ENCODE assay signal across 16 cellular contexts in the genomic region with DNA sequence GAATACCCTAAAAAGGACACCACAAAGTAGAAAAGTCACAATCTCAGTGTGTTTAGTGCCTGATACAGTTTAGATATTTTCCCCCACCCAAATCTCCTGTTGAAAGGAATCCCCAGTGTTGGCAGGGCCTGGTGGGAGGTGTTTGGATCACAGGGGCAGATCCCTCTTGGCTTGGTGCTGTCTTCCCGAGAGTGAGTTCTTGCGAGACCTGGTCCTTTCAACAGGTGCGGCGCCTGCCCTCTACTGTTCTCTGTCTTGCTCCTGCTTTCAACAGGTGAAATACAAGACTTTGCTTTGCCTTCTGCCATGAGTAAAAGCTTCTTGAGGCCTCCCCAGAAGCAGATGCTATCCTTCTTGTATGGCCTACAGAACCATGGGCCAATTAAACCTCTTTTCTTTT.
DNase-seq lines count a peak whose midpoint lies in the region; ATAC-seq, FAIRE-seq and TF ChIP-seq lines count a peak whose summit lies in the region.
"Had no signal": no experiment of that assay in that cellular context is flagged by ENCODE, and none has a peak within 500 bp of the region (broad histone marks: within the 10 kb centered on the region; RNA-seq: fewer than 3 reads in every experiment).

No MANE protein-coding gene starts in this region.

- H4K5ac ChIP-seq in H1 (ENCODE audit: insufficient read length, low read depth, low read length): no peak overlapping the region

- no peak overlapping the region for H2AFZ ChIP-seq in HepG2 (ENCODE audit: low read length)
- no peak overlapping the region; the same call in 1 of the 2 replicates for H2AFZ ChIP-seq in H1 (ENCODE audit: low read length)
- H2AFZ ChIP-seq in mesenchymal stem cell (ENCODE audit: low read depth, low read length): peak overlapping the region; percentile 51

- no peaks in the 10 kb centered on the region for H3K27me3 ChIP-seq in HepG2 (ENCODE audit: control insufficient read depth in 1 of 2, insufficient read depth in 2 of 2, low read length in 2 of 2)
- no peaks in the 10 kb centered on the region for H3K27me3 ChIP-seq in right lobe of liver
- no peaks in the 10 kb centered on the region for H3K27me3 ChIP-seq in H1 (replicated peaks in 1 of 4; ENCODE audit: control insufficient read depth in 3 of 4, extremely low read depth in 1 of 4, insufficient read depth in 3 of 4, low read length in 3 of 4)
- H3K27me3 ChIP-seq in mesenchymal stem cell (ENCODE audit: control insufficient read depth in 1 of 2, insufficient read depth in 1 of 2, low read length in 2 of 2): no peaks in the 10 kb centered on the region
- H3K27me3 ChIP-seq: BLaER1 treated with 17β-estradiol and CSF1 and Interleukin-3, amounts not matched to agents 10 nM and 100 nM had no signal

- no peak overlapping the region for H2BK20ac ChIP-seq in H1 (ENCODE audit: low read length)

- H3K4me2 ChIP-seq in HepG2 (ENCODE audit: low read depth, low read length): no peak overlapping the region
- H3K4me2 ChIP-seq in H1 (ENCODE audit: insufficient read depth in 1 of 2, low read depth in 2 of 2, low read length in 2 of 2): no peak overlapping the region
- no peak overlapping the region for H3K4me2 ChIP-seq in mesenchymal stem cell (ENCODE audit: low read length, poor library complexity, severe bottlenecking)
- H3K4me2 ChIP-seq: BLaER1 treated with 17β-estradiol and CSF1 and Interleukin-3, amounts not matched to agents 10 nM and 100 nM had no signal

- H4K91ac ChIP-seq in H1 (replicated peaks; ENCODE audit: insufficient read length, low read length) (no peak overlapping the region), mesenchymal stem cell (ENCODE audit: low read length) (no peak overlapping the region)

- H3K36me3 ChIP-seq in HepG2 (replicated peaks in 1 of 2; ENCODE audit: control insufficient read depth in 1 of 2, insufficient read depth in 2 of 2, low read length in 2 of 2): no peaks in the 10 kb centered on the region
- H3K36me3 ChIP-seq in right lobe of liver: no peaks in the 10 kb centered on the region
- H3K36me3 ChIP-seq in H1 (ENCODE audit: control insufficient read depth in 2 of 4, insufficient read depth in 4 of 4, low read length in 3 of 4): no peaks in the 10 kb centered on the region
- H3K36me3 ChIP-seq in mesenchymal stem cell (ENCODE audit: control insufficient read depth in 1 of 2, insufficient read depth in 2 of 2, low read depth in 1 of 2, low read length in 2 of 2): no peaks in the 10 kb centered on the region
- H3K36me3 ChIP-seq: BLaER1 treated with 17β-estradiol and CSF1 and Interleukin-3, amounts not matched to agents 10 nM and 100 nM had no signal

- H3K79me2 ChIP-seq in HepG2 (ENCODE audit: insufficient read depth, low read length) (no peaks in the 10 kb centered on the region), H1 (ENCODE audit: control insufficient read depth in 1 of 2, insufficient read depth in 2 of 2, low read length in 2 of 2) (no peaks in the 10 kb centered on the region)

- H3K18ac ChIP-seq in H1 (ENCODE audit: extremely low read depth, low read length): no peak overlapping the region
- H3K18ac ChIP-seq in mesenchymal stem cell (ENCODE audit: low read depth in 1 of 2, low read length in 2 of 2): no peak overlapping the region

- H3K4me3 ChIP-seq in HepG2 (replicated peaks in 1 of 3; ENCODE audit: insufficient read depth in 1 of 3, low read depth in 2 of 3, low read length in 3 of 3) (no peak overlapping the region), right lobe of liver (no peak overlapping the region), H1 (ENCODE audit: extremely low read depth in 1 of 4, insufficient read depth in 2 of 4, low read depth in 3 of 4, low read length in 4 of 4) (no peak overlapping the region), mesenchymal stem cell (ENCODE audit: insufficient read depth in 1 of 2, low read depth in 1 of 2, low read length in 2 of 2) (no peak overlapping the region)
- H3K4me3 ChIP-seq: BLaER1 treated with 17β-estradiol and CSF1 and Interleukin-3, amounts not matched to agents 10 nM and 100 nM; GM12878; K562 had no signal

- H3K4ac ChIP-seq in H1 (replicated peaks; ENCODE audit: insufficient read length, low read depth, low read length) (no peak overlapping the region), mesenchymal stem cell (ENCODE audit: low read depth in 1 of 2, low read length in 2 of 2) (no peak overlapping the region)

- H3K9ac ChIP-seq in HepG2 (ENCODE audit: insufficient read depth, low read depth, low read length) (no peak overlapping the region), H1 (replicated peaks in 1 of 4; ENCODE audit: extremely low read depth in 1 of 4, low read depth in 3 of 4, low read length in 3 of 4) (no peak overlapping the region), mesenchymal stem cell (ENCODE audit: low read length) (no peak overlapping the region)
- H3K9ac ChIP-seq: BLaER1 treated with 17β-estradiol and CSF1 and Interleukin-3, amounts not matched to agents 10 nM and 100 nM had no signal

- TF ChIP-seq POLR2A in HepG2 (IDR thresholded peaks at IDR 0.05; ENCODE audit: insufficient read depth in 1 of 2, low read depth in 2 of 2, low read length in 2 of 2) (no peak), right lobe of liver (IDR thresholded peaks at IDR 0.05) (no peak), H1 (IDR thresholded peaks at IDR 0.05; ENCODE audit: control extremely low read depth in 1 of 2, low read depth in 2 of 2, low read length in 2 of 2) (no peak)

- TF ChIP-seq CTCF in HepG2 (CRISPR knock-in tag; IDR thresholded peaks at IDR 0.05) (0 out of 2 replicates have a peak, but pooled peaks have one; percentile 17), right lobe of liver (IDR thresholded peaks at IDR 0.05) (no peak), H1 (IDR thresholded peaks at IDR 0.05; ENCODE audit: control extremely low read depth in 1 of 3, insufficient read depth in 1 of 3, low read depth in 1 of 3, low read length in 3 of 3) (peak in 1 of 3 experiments; percentile 12; a peak in 1 of 4 replicates)

- no peak for TF ChIP-seq EP300 in HepG2 (IDR thresholded peaks at IDR 0.05; ENCODE audit: low read depth in 2 of 2, low read length in 2 of 2)
- TF ChIP-seq EP300 in HepG2 (CRISPR knock-in tag; IDR thresholded peaks at IDR 0.05; ENCODE audit: borderline replicate concordance): no peak
- no peak for TF ChIP-seq EP300 in H1 (IDR thresholded peaks at IDR 0.05; ENCODE audit: borderline replicate concordance in 1 of 2, low read depth in 2 of 2, low read length in 2 of 2)

- no peak overlapping the region for H2BK12ac ChIP-seq in H1 (ENCODE audit: low read depth, low read length)
- H2BK12ac ChIP-seq in mesenchymal stem cell (ENCODE audit: low read length in 2 of 2): no peak overlapping the region

- DNase-seq in HepG2 (ENCODE audit: low spot score) (no peak), right lobe of liver (no peak), H1 (ENCODE audit: low read depth in 1 of 2, low spot score in 2 of 2) (peak in 1 of 2 experiments; percentile 7), mesenchymal stem cell (no peak), GM19239 (ENCODE audit: insufficient read length, low spot score) (no peak), NCI-H748 (lab: John Stamatoyannopoulos, UW; ENCODE audit: unreplicated experiment) (no peak), frontal cortex (ENCODE audit: low spot score in 2 of 2) (no peak)
- DNase-seq: ACHN; CD4-positive, CD25-positive, alpha-beta regulatory T cell; DMS53 had no signal

- H3K27ac ChIP-seq in HepG2 (ENCODE audit: extremely low read length, insufficient read depth, low read length) (no peak overlapping the region), right lobe of liver (no peak overlapping the region), H1 (ENCODE audit: low read depth, low read length) (no peak overlapping the region), mesenchymal stem cell (ENCODE audit: low read length, poor library complexity, severe bottlenecking) (no peak overlapping the region)
- H3K27ac ChIP-seq: BLaER1 treated with 17β-estradiol and CSF1 and Interleukin-3, amounts not matched to agents 10 nM and 100 nM; HL-60 had no signal

- CTCF ChIA-PET in HepG2 (lab: Yijun Ruan, JAX; ENCODE audit: low intra/inter-chr PET ratio, low total read pairs) (no interaction called here), H1 (lab: Charles Lee; ENCODE audit: partially characterized antibody) (interaction anchor here (0.6 to 0.9 kb wide), 4 partner anchors 44 to 651 kb away, joined by 3 to 4 read pairs (median 4); no protein-coding TSS in a partner anchor)

- H2AK5ac ChIP-seq in H1 (ENCODE audit: low read depth, low read length) (no peak overlapping the region), mesenchymal stem cell (ENCODE audit: low read length, severe bottlenecking) (no peak overlapping the region)

- H3K9me3 ChIP-seq in HepG2 (ENCODE audit: low read length): no peaks in the 10 kb centered on the region
- H3K9me3 ChIP-seq in right lobe of liver: no peaks in the 10 kb centered on the region
- no peaks in the 10 kb centered on the region for H3K9me3 ChIP-seq in H1 (ENCODE audit: insufficient read depth in 2 of 2, low read depth in 1 of 2, low read length in 1 of 2)
- no peaks in the 10 kb centered on the region for H3K9me3 ChIP-seq in mesenchymal stem cell (ENCODE audit: control insufficient read depth, low read length)
- H3K9me3 ChIP-seq: BLaER1 treated with 17β-estradiol and CSF1 and Interleukin-3, amounts not matched to agents 10 nM and 100 nM had no signal

- no peak overlapping the region for H2BK5ac ChIP-seq in H1 (ENCODE audit: low read depth, low read length)
- H2BK5ac ChIP-seq in mesenchymal stem cell (ENCODE audit: low read depth, low read length, poor library complexity, severe bottlenecking): no peak overlapping the region

- H3K4me1 ChIP-seq in HepG2 (ENCODE audit: insufficient read depth, low read length): no peaks in the 10 kb centered on the region
- H3K4me1 ChIP-seq in right lobe of liver: peaks cover 0 to 10% (median 5%) of the 10 kb centered on the region in 4 donors
- H3K4me1 ChIP-seq in H1 (replicated peaks in 1 of 4; ENCODE audit: control insufficient read depth in 3 of 4, insufficient read depth in 4 of 4, low read length in 3 of 4): no peaks in the 10 kb centered on the region
- no peaks in the 10 kb centered on the region for H3K4me1 ChIP-seq in mesenchymal stem cell (ENCODE audit: control insufficient read depth, insufficient read depth, low read depth, low read length)

- H4K8ac ChIP-seq in H1 (ENCODE audit: extremely low read depth, insufficient read depth, low read length): no peak overlapping the region
- H4K8ac ChIP-seq in mesenchymal stem cell (ENCODE audit: low read length): no peak overlapping the region

- intact Hi-C loops in HepG2 (cut with micrococcal nuclease; ENCODE audit: unreplicated experiment) (no loop called here), right lobe of liver (cut with DNase I) (no loop called here)

- TF ChIP-seq RAD21 in HepG2 (CRISPR knock-in tag; IDR thresholded peaks at IDR 0.05) (no peak), H1 (IDR thresholded peaks at IDR 0.05 in 1 of 2, conservative IDR thresholded peaks at IDR 0.05 in 1 of 2; ENCODE audit: low read depth in 2 of 2, low read length in 2 of 2) (peak; percentile 36 to 43; a peak in 3 of 4 replicates)

- 38% methylated on average over 2 of the region's 4 CpGs for WGBS in HepG2 (ENCODE audit: low lambda C conversion rate)
- no CpG with 5 or more reads among the region's 4 CpGs for WGBS in right lobe of liver (ENCODE audit: insufficient coverage, low coverage, low lambda C conversion rate, missing lambda C conversion rate)
- 75% methylated on average over 4 of the region's 4 CpGs; no CpG with 5 or more reads in 1 of the 2 experiments for WGBS in H1 (ENCODE audit: extremely low coverage in 1 of 2, insufficient coverage in 1 of 2, insufficient read length in 1 of 2, insufficient replicate concordance in 2 of 2, low coverage in 1 of 2, low lambda C conversion rate in 2 of 2, missing lambda C conversion rate in 1 of 2), 2 experiments
- WGBS in mesenchymal stem cell: 87% methylated on average over 4 of the region's 4 CpGs

- peak; percentile 41; the same call in 2 of the 3 replicates for ATAC-seq in HepG2
- no peak for ATAC-seq in right lobe of liver
- no peak for ATAC-seq in GM21381 (IDR thresholded peaks at IDR 0.05; ENCODE audit: unreplicated experiment)
- ATAC-seq: GM12878, K562 had no signal

- no TSS peak for BruUV-seq in HepG2 (replicated peaks; lab: Mats Ljungman, UMichigan)

- H3K14ac ChIP-seq in H1 (ENCODE audit: insufficient read length) (no peak overlapping the region), mesenchymal stem cell (ENCODE audit: low read length in 2 of 2) (no peak overlapping the region)

- H4K20me1 ChIP-seq in HepG2 (ENCODE audit: insufficient read depth, low read length) (no peaks in the 10 kb centered on the region), H1 (replicated peaks in 1 of 2; ENCODE audit: control insufficient read depth in 1 of 2, insufficient read depth in 2 of 2, low read length in 2 of 2) (no peaks in the 10 kb centered on the region)
- H4K20me1 ChIP-seq: BLaER1 treated with 17β-estradiol and CSF1 and Interleukin-3, amounts not matched to agents 10 nM and 100 nM had no signal

- H3K79me1 ChIP-seq in H1 (ENCODE audit: low read depth, low read length) (no peaks in the 10 kb centered on the region), mesenchymal stem cell (replicated peaks; ENCODE audit: low read length, poor library complexity, severe bottlenecking) (no peaks in the 10 kb centered on the region)

- POLR2A ChIA-PET in HepG2 (lab: Yijun Ruan, JAX): no interaction called here
- POLR2A ChIA-PET in H1 (lab: Charles Lee; ENCODE audit: partially characterized antibody): no interaction called here

- no peak overlapping the region for H2BK120ac ChIP-seq in H1 (replicated peaks; ENCODE audit: low read depth, low read length)
- no peak overlapping the region for H2BK120ac ChIP-seq in mesenchymal stem cell (ENCODE audit: low read depth, low read length)

- in situ Hi-C loops in HepG2 (cut with HindIII; ENCODE audit: extremely low pct_ligation_motif_present, low pct_unique_long_range_greater_than_20kb): no loop called here

- FAIRE-seq in HepG2 (lab: Jason Lieb, UNC): no peak
- FAIRE-seq in H1 (lab: Jason Lieb, UNC): no peak
- no peak for FAIRE-seq in GM19239 (lab: Jason Lieb, UNC)
- FAIRE-seq in frontal cortex (lab: Jason Lieb, UNC): no peak
- FAIRE-seq: GM12878, GM18507, K562 had no signal

- no peak overlapping the region for H3K23ac ChIP-seq in H1 (ENCODE audit: insufficient read length)
- no peak overlapping the region for H3K23ac ChIP-seq in mesenchymal stem cell (ENCODE audit: low read length in 2 of 2)

- H3K56ac ChIP-seq in H1 (replicated peaks; ENCODE audit: insufficient read length, low read depth, low read length): no peak overlapping the region

- no peak overlapping the region for H2BK15ac ChIP-seq in H1 (ENCODE audit: low read length)
- no peak overlapping the region for H2BK15ac ChIP-seq in mesenchymal stem cell (ENCODE audit: low read depth, poor library complexity, severe bottlenecking)

- H3K23me2 ChIP-seq in H1 (ENCODE audit: low read depth, low read length): no peaks in the 10 kb centered on the region

Comparison
In these comparisons a context has a peak if more than half of its experiments do, and no peak if none do; other contexts are left out.
1. Of the 41 proteins assayed by ChIP-seq in both HepG2 and H1: peak only in HepG2: none; only in H1: RAD21; in both: none; in neither: 39; mixed calls (peak in some experiments, not most) for 1.